Comparison of ENCODE assay signal across 9 cellular contexts in the genomic region with DNA sequence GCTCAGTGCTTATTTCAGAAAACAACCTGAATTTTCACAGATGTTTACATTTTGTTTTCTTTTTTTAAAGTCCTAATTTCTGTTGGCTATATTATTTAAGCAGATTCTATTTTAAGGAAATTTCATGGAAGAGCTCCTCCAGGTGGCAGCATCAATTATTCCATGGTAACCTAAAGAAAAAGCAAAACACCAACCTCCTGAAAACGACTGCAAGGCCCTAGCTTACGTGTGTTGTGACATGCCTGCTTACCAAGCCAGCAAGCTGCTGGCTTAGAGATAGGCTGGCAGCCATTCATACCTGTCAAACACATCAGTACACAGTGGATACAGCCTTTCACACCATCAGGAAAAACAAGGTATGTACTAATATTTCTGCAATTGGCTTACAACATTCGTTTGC.
DNase-seq lines count a peak whose midpoint lies in the region; ATAC-seq, FAIRE-seq and TF ChIP-seq lines count a peak whose summit lies in the region.
"Had no signal": no experiment of that assay in that cellular context is flagged by ENCODE, and none has a peak within 500 bp of the region (broad histone marks: within the 10 kb centered on the region; RNA-seq: fewer than 3 reads in every experiment).

No MANE protein-coding gene starts in this region.

- H2AFZ ChIP-seq in keratinocyte (ENCODE audit: control insufficient read depth, low read length) = peak overlapping the region; percentile 46

- TF ChIP-seq CTCF in keratinocyte (optimal IDR thresholded peaks at IDR 0.05 in 1 of 3, IDR thresholded peaks at IDR 0.05 in 1 of 3, conservative IDR thresholded peaks at IDR 0.05 in 1 of 3; ENCODE audit: extremely low read depth in 1 of 3, insufficient read depth in 2 of 3, low read length in 3 of 3) = peak in 2 of 3 experiments; percentile 13 to 17

- H3K9me3 ChIP-seq in keratinocyte (ENCODE audit: control insufficient read depth, low read depth, low read length) = no peaks in the 10 kb centered on the region
- H3K9me3 ChIP-seq: thoracic aorta had no signal

- peaks cover 2% of the 10 kb centered on the region for H3K4me1 ChIP-seq in keratinocyte (ENCODE audit: control insufficient read depth, extremely low read depth, insufficient read depth, low read length)

- no peaks in the 10 kb centered on the region for H3K9me1 ChIP-seq in keratinocyte (ENCODE audit: control insufficient read depth, extremely low read depth, insufficient read depth, low read length)

- H3K4me2 ChIP-seq in keratinocyte (ENCODE audit: control insufficient read depth, extremely low read depth, insufficient read depth, low read depth, low read length) = no peak overlapping the region

- in situ Hi-C loops in ACHN (cut with HindIII; ENCODE audit: low pct_ligation_motif_present, low pct_unique_long_range_greater_than_20kb, low sequenced_read_pairs) = no loop called here

- H3K27ac ChIP-seq in keratinocyte (ENCODE audit: control insufficient read depth, insufficient read depth, low read length) = no peak overlapping the region
- H3K27ac ChIP-seq: thoracic aorta had no signal

- dilution Hi-C loops in keratinocyte (cut with MboI; ENCODE audit: extremely low pct_ligation_motif_present, low sequenced_read_pairs) = no loop called here

- FAIRE-seq in keratinocyte (lab: Jason Lieb, UNC) = peak; percentile 32

- no peaks in the 10 kb centered on the region for H3K79me2 ChIP-seq in keratinocyte (ENCODE audit: control insufficient read depth, insufficient read depth, low read length)

- no peaks in the 10 kb centered on the region for H3K27me3 ChIP-seq in keratinocyte (ENCODE audit: control insufficient read depth, extremely low read depth, insufficient read depth, low read length)

- no peaks in the 10 kb centered on the region for H4K20me1 ChIP-seq in keratinocyte (ENCODE audit: control insufficient read depth, extremely low read depth, insufficient read depth, low read length)

- H3K36me3 ChIP-seq in keratinocyte (ENCODE audit: control insufficient read depth in 2 of 2, extremely low read depth in 1 of 2, insufficient read depth in 2 of 2, low read length in 2 of 2) = peaks cover 2% of the 10 kb centered on the region in 2 experiments

- H3K4me3 ChIP-seq in keratinocyte (ENCODE audit: control insufficient read depth in 2 of 3, extremely low read depth in 1 of 3, insufficient read depth in 2 of 3, low read depth in 1 of 3, low read length in 3 of 3) = no peak overlapping the region
- H3K4me3 ChIP-seq: thoracic aorta had no signal

- no peak overlapping the region for H3K9ac ChIP-seq in keratinocyte (ENCODE audit: control insufficient read depth, extremely low read depth, insufficient read depth, low read length)

- no peak for ATAC-seq in HG02870 (IDR thresholded peaks at IDR 0.05; ENCODE audit: unreplicated experiment)

- peak; percentile 9 for DNase-seq in ACHN
- peak; percentile 69 for DNase-seq in HT-29 (ENCODE audit: low spot score)
- peak; percentile 53 for DNase-seq in astrocyte of the hippocampus (ENCODE audit: low read depth, low spot score)
- no peak for DNase-seq in keratinocyte (ENCODE audit: low read depth, low spot score)
- DNase-seq in NCI-H345 (lab: John Stamatoyannopoulos, UW) = no peak
- DNase-seq in activated CD8-positive, alpha-beta memory T cell treated with anti-CD3 and anti-CD28 coated beads, Interleukin-2, amount 50 U/mL, for 4 hours = no peak
- DNase-seq in activated CD4-positive, alpha-beta T cell treated with anti-CD3 and anti-CD28 coated beads for 1 hour = no peak

Comparison
In these comparisons a context has a peak if more than half of its experiments do, and no peak if none do; other contexts are left out.
1. DNase-seq: peak in ACHN (single experiment), HT-29 (single experiment) and astrocyte of the hippocampus (single experiment); none in keratinocyte (single experiment), NCI-H345 (single experiment), activated CD8-positive, alpha-beta memory T cell treated with anti-CD3 and anti-CD28 coated beads, Interleukin-2, amount 50 U/mL, for 4 hours (single experiment) and activated CD4-positive, alpha-beta T cell treated with anti-CD3 and anti-CD28 coated beads for 1 hour (single experiment).